Comparison of ENCODE assay signal across 1 cellular context in the genomic region with DNA sequence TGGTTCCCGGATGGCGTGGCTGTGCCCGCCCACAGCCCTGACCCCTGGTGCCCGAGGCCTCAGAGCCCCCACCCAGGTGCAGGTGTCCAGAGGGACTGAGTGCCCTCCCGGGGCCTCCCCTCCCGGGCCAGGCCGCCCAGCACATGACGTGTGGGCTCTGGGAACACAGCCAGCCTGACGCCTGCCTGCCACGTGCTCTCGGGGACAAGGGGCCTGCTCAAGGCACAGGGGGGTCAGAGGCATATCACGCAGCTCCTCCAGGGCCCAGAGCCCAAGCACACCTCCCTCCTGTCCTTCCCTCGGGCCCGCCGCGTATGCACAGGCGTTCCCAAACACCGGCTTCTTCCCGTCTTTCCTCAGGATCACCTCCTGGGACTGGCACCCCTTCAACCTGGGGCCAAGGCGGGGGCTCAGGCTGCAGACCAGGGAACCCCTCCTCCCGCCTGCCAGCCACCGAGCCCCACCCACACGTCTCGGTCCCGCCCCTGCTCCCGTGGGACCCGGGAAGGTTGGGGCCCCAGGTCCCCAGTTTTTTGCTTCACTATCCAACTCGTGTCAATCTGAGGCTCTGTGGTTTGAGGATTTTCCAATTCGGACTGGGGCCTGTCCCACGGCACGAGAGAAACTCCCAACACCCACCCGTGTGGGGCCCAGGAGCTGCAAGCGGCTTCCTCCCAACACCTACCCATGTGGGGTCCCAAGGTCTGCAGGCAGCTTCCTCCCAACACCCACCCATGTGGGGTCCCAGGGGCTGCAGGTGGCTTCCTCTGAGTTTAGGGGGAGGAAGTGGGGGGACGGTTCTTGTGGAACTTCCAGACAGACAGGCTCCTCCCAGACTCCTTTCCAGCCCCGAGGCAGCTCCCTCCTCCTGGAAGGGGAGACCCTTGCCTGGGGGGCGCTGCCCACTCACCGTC.
TF ChIP-seq lines count a peak whose summit lies in the region.

No MANE protein-coding gene starts in this region.

TF ChIP-seq in K562, 482 proteins besides CTCF, POLR2A, EP300 and RAD21 (continued from another document and continues in another):
- TF ChIP-seq, protein P1, sequence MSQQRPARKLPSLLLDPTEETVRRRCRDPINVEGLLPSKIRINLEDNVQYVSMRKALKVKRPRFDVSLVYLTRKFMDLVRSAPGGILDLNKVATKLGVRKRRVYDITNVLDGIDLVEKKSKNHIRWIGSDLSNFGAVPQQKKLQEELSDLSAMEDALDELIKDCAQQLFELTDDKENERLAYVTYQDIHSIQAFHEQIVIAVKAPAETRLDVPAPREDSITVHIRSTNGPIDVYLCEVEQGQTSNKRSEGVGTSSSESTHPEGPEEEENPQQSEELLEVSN (IDR thresholded peaks at IDR 0.05; ENCODE audit: borderline replicate concordance in 1 of 2, extremely low read depth in 1 of 2, insufficient read depth in 1 of 2, insufficient read length in 1 of 2, low read depth in 1 of 2, low read length in 1 of 2, poor library complexity in 1 of 2, severe bottlenecking in 1 of 2) = peak; percentile 52 to 62
- no peak for TF ChIP-seq SIRT6 (IDR thresholded peaks at IDR 0.05; ENCODE audit: low read depth, low read length)
- no peak for TF ChIP-seq RBM39 (optimal IDR thresholded peaks at IDR 0.05; ENCODE audit: low read depth, low read length)
- TF ChIP-seq, protein P2, sequence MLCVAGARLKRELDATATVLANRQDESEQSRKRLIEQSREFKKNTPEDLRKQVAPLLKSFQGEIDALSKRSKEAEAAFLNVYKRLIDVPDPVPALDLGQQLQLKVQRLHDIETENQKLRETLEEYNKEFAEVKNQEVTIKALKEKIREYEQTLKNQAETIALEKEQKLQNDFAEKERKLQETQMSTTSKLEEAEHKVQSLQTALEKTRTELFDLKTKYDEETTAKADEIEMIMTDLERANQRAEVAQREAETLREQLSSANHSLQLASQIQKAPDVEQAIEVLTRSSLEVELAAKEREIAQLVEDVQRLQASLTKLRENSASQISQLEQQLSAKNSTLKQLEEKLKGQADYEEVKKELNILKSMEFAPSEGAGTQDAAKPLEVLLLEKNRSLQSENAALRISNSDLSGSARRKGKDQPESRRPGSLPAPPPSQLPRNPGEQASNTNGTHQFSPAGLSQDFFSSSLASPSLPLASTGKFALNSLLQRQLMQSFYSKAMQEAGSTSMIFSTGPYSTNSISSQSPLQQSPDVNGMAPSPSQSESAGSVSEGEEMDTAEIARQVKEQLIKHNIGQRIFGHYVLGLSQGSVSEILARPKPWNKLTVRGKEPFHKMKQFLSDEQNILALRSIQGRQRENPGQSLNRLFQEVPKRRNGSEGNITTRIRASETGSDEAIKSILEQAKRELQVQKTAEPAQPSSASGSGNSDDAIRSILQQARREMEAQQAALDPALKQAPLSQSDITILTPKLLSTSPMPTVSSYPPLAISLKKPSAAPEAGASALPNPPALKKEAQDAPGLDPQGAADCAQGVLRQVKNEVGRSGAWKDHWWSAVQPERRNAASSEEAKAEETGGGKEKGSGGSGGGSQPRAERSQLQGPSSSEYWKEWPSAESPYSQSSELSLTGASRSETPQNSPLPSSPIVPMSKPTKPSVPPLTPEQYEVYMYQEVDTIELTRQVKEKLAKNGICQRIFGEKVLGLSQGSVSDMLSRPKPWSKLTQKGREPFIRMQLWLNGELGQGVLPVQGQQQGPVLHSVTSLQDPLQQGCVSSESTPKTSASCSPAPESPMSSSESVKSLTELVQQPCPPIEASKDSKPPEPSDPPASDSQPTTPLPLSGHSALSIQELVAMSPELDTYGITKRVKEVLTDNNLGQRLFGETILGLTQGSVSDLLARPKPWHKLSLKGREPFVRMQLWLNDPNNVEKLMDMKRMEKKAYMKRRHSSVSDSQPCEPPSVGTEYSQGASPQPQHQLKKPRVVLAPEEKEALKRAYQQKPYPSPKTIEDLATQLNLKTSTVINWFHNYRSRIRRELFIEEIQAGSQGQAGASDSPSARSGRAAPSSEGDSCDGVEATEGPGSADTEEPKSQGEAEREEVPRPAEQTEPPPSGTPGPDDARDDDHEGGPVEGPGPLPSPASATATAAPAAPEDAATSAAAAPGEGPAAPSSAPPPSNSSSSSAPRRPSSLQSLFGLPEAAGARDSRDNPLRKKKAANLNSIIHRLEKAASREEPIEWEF (CRISPR knock-in tag; IDR thresholded peaks at IDR 0.05) = no peak
- TF ChIP-seq NR4A1 (CRISPR knock-in tag; IDR thresholded peaks at IDR 0.05) = no peak
- no peak for TF ChIP-seq NR4A1 (tag; IDR thresholded peaks at IDR 0.05)
- TF ChIP-seq, protein P3, sequence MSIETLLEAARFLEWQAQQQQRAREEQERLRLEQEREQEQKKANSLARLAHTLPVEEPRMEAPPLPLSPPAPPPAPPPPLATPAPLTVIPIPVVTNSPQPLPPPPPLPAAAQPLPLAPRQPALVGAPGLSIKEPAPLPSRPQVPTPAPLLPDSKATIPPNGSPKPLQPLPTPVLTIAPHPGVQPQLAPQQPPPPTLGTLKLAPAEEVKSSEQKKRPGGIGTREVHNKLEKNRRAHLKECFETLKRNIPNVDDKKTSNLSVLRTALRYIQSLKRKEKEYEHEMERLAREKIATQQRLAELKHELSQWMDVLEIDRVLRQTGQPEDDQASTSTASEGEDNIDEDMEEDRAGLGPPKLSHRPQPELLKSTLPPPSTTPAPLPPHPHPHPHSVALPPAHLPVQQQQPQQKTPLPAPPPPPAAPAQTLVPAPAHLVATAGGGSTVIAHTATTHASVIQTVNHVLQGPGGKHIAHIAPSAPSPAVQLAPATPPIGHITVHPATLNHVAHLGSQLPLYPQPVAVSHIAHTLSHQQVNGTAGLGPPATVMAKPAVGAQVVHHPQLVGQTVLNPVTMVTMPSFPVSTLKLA (conservative IDR thresholded peaks at IDR 0.05) = peak in 1 of 2 experiments; percentile 62; a peak in 3 of 4 replicates
- TF ChIP-seq, protein P4, sequence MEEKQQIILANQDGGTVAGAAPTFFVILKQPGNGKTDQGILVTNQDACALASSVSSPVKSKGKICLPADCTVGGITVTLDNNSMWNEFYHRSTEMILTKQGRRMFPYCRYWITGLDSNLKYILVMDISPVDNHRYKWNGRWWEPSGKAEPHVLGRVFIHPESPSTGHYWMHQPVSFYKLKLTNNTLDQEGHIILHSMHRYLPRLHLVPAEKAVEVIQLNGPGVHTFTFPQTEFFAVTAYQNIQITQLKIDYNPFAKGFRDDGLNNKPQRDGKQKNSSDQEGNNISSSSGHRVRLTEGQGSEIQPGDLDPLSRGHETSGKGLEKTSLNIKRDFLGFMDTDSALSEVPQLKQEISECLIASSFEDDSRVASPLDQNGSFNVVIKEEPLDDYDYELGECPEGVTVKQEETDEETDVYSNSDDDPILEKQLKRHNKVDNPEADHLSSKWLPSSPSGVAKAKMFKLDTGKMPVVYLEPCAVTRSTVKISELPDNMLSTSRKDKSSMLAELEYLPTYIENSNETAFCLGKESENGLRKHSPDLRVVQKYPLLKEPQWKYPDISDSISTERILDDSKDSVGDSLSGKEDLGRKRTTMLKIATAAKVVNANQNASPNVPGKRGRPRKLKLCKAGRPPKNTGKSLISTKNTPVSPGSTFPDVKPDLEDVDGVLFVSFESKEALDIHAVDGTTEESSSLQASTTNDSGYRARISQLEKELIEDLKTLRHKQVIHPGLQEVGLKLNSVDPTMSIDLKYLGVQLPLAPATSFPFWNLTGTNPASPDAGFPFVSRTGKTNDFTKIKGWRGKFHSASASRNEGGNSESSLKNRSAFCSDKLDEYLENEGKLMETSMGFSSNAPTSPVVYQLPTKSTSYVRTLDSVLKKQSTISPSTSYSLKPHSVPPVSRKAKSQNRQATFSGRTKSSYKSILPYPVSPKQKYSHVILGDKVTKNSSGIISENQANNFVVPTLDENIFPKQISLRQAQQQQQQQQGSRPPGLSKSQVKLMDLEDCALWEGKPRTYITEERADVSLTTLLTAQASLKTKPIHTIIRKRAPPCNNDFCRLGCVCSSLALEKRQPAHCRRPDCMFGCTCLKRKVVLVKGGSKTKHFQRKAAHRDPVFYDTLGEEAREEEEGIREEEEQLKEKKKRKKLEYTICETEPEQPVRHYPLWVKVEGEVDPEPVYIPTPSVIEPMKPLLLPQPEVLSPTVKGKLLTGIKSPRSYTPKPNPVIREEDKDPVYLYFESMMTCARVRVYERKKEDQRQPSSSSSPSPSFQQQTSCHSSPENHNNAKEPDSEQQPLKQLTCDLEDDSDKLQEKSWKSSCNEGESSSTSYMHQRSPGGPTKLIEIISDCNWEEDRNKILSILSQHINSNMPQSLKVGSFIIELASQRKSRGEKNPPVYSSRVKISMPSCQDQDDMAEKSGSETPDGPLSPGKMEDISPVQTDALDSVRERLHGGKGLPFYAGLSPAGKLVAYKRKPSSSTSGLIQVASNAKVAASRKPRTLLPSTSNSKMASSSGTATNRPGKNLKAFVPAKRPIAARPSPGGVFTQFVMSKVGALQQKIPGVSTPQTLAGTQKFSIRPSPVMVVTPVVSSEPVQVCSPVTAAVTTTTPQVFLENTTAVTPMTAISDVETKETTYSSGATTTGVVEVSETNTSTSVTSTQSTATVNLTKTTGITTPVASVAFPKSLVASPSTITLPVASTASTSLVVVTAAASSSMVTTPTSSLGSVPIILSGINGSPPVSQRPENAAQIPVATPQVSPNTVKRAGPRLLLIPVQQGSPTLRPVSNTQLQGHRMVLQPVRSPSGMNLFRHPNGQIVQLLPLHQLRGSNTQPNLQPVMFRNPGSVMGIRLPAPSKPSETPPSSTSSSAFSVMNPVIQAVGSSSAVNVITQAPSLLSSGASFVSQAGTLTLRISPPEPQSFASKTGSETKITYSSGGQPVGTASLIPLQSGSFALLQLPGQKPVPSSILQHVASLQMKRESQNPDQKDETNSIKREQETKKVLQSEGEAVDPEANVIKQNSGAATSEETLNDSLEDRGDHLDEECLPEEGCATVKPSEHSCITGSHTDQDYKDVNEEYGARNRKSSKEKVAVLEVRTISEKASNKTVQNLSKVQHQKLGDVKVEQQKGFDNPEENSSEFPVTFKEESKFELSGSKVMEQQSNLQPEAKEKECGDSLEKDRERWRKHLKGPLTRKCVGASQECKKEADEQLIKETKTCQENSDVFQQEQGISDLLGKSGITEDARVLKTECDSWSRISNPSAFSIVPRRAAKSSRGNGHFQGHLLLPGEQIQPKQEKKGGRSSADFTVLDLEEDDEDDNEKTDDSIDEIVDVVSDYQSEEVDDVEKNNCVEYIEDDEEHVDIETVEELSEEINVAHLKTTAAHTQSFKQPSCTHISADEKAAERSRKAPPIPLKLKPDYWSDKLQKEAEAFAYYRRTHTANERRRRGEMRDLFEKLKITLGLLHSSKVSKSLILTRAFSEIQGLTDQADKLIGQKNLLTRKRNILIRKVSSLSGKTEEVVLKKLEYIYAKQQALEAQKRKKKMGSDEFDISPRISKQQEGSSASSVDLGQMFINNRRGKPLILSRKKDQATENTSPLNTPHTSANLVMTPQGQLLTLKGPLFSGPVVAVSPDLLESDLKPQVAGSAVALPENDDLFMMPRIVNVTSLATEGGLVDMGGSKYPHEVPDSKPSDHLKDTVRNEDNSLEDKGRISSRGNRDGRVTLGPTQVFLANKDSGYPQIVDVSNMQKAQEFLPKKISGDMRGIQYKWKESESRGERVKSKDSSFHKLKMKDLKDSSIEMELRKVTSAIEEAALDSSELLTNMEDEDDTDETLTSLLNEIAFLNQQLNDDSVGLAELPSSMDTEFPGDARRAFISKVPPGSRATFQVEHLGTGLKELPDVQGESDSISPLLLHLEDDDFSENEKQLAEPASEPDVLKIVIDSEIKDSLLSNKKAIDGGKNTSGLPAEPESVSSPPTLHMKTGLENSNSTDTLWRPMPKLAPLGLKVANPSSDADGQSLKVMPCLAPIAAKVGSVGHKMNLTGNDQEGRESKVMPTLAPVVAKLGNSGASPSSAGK (IDR thresholded peaks at IDR 0.05) = peak; percentile 84
- no peak for TF ChIP-seq TBP (optimal IDR thresholded peaks at IDR 0.05; ENCODE audit: low read depth, low read length)
- TF ChIP-seq, protein P5, sequence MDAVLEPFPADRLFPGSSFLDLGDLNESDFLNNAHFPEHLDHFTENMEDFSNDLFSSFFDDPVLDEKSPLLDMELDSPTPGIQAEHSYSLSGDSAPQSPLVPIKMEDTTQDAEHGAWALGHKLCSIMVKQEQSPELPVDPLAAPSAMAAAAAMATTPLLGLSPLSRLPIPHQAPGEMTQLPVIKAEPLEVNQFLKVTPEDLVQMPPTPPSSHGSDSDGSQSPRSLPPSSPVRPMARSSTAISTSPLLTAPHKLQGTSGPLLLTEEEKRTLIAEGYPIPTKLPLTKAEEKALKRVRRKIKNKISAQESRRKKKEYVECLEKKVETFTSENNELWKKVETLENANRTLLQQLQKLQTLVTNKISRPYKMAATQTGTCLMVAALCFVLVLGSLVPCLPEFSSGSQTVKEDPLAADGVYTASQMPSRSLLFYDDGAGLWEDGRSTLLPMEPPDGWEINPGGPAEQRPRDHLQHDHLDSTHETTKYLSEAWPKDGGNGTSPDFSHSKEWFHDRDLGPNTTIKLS (IDR thresholded peaks at IDR 0.05; ENCODE audit: borderline replicate concordance, low read depth) = no peak
- TF ChIP-seq, protein P6, sequence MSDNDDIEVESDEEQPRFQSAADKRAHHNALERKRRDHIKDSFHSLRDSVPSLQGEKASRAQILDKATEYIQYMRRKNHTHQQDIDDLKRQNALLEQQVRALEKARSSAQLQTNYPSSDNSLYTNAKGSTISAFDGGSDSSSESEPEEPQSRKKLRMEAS (CRISPR knock-in tag; IDR thresholded peaks at IDR 0.05) = peak; percentile 84
- no peak for TF ChIP-seq ZFP36 (IDR thresholded peaks at IDR 0.05; ENCODE audit: low read depth, low read length, partially characterized antibody)
- 0 out of 2 replicates have a peak, but pooled peaks have one; percentile 29 for TF ChIP-seq SAFB (IDR thresholded peaks at IDR 0.05; ENCODE audit: borderline replicate concordance, low read depth, low read length)
- no peak for TF ChIP-seq TEAD4 (IDR thresholded peaks at IDR 0.05; ENCODE audit: low read length)
- no peak for TF ChIP-seq TEAD4 (CRISPR knock-in tag; IDR thresholded peaks at IDR 0.05; ENCODE audit: borderline replicate concordance)
- TF ChIP-seq SNRNP70 (optimal IDR thresholded peaks at IDR 0.05; ENCODE audit: low read depth, low read length) = no peak
- TF ChIP-seq, protein P7, sequence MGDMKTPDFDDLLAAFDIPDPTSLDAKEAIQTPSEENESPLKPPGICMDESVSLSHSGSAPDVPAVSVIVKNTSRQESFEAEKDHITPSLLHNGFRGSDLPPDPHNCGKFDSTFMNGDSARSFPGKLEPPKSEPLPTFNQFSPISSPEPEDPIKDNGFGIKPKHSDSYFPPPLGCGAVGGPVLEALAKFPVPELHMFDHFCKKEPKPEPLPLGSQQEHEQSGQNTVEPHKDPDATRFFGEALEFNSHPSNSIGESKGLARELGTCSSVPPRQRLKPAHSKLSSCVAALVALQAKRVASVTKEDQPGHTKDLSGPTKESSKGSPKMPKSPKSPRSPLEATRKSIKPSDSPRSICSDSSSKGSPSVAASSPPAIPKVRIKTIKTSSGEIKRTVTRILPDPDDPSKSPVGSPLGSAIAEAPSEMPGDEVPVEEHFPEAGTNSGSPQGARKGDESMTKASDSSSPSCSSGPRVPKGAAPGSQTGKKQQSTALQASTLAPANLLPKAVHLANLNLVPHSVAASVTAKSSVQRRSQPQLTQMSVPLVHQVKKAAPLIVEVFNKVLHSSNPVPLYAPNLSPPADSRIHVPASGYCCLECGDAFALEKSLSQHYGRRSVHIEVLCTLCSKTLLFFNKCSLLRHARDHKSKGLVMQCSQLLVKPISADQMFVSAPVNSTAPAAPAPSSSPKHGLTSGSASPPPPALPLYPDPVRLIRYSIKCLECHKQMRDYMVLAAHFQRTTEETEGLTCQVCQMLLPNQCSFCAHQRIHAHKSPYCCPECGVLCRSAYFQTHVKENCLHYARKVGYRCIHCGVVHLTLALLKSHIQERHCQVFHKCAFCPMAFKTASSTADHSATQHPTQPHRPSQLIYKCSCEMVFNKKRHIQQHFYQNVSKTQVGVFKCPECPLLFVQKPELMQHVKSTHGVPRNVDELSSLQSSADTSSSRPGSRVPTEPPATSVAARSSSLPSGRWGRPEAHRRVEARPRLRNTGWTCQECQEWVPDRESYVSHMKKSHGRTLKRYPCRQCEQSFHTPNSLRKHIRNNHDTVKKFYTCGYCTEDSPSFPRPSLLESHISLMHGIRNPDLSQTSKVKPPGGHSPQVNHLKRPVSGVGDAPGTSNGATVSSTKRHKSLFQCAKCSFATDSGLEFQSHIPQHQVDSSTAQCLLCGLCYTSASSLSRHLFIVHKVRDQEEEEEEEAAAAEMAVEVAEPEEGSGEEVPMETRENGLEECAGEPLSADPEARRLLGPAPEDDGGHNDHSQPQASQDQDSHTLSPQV (IDR thresholded peaks at IDR 0.05) = peak; percentile 52; the same call in 1 of the 2 replicates
- peak; percentile 73 for TF ChIP-seq NFIC (IDR thresholded peaks at IDR 0.05)
- TF ChIP-seq ZNF347 (CRISPR knock-in tag; IDR thresholded peaks at IDR 0.05; ENCODE audit: low read depth) = no peak
